ENCODE assay signal across 2 cellular contexts in genomic region chr16:59567496-59567895, GRCh38.
TF ChIP-seq lines count a peak whose summit lies in the region.

No MANE protein-coding gene starts in this region.

TF ChIP-seq in GM23338, 12 proteins besides CTCF, POLR2A, EP300 and RAD21 (continued from another document):
- TF ChIP-seq, protein P1, sequence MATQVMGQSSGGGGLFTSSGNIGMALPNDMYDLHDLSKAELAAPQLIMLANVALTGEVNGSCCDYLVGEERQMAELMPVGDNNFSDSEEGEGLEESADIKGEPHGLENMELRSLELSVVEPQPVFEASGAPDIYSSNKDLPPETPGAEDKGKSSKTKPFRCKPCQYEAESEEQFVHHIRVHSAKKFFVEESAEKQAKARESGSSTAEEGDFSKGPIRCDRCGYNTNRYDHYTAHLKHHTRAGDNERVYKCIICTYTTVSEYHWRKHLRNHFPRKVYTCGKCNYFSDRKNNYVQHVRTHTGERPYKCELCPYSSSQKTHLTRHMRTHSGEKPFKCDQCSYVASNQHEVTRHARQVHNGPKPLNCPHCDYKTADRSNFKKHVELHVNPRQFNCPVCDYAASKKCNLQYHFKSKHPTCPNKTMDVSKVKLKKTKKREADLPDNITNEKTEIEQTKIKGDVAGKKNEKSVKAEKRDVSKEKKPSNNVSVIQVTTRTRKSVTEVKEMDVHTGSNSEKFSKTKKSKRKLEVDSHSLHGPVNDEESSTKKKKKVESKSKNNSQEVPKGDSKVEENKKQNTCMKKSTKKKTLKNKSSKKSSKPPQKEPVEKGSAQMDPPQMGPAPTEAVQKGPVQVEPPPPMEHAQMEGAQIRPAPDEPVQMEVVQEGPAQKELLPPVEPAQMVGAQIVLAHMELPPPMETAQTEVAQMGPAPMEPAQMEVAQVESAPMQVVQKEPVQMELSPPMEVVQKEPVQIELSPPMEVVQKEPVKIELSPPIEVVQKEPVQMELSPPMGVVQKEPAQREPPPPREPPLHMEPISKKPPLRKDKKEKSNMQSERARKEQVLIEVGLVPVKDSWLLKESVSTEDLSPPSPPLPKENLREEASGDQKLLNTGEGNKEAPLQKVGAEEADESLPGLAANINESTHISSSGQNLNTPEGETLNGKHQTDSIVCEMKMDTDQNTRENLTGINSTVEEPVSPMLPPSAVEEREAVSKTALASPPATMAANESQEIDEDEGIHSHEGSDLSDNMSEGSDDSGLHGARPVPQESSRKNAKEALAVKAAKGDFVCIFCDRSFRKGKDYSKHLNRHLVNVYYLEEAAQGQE (IDR thresholded peaks at IDR 0.05; ENCODE audit: unreplicated experiment) = no peak
- TF ChIP-seq JUNB (IDR thresholded peaks at IDR 0.05; ENCODE audit: unreplicated experiment) = no peak
- TF ChIP-seq NANOG (IDR thresholded peaks at IDR 0.05; ENCODE audit: borderline replicate concordance) = no peak
- TF ChIP-seq ZNF114 (CRISPR knock-in tag; IDR thresholded peaks at IDR 0.05) = no peak
- TF ChIP-seq, protein P2, sequence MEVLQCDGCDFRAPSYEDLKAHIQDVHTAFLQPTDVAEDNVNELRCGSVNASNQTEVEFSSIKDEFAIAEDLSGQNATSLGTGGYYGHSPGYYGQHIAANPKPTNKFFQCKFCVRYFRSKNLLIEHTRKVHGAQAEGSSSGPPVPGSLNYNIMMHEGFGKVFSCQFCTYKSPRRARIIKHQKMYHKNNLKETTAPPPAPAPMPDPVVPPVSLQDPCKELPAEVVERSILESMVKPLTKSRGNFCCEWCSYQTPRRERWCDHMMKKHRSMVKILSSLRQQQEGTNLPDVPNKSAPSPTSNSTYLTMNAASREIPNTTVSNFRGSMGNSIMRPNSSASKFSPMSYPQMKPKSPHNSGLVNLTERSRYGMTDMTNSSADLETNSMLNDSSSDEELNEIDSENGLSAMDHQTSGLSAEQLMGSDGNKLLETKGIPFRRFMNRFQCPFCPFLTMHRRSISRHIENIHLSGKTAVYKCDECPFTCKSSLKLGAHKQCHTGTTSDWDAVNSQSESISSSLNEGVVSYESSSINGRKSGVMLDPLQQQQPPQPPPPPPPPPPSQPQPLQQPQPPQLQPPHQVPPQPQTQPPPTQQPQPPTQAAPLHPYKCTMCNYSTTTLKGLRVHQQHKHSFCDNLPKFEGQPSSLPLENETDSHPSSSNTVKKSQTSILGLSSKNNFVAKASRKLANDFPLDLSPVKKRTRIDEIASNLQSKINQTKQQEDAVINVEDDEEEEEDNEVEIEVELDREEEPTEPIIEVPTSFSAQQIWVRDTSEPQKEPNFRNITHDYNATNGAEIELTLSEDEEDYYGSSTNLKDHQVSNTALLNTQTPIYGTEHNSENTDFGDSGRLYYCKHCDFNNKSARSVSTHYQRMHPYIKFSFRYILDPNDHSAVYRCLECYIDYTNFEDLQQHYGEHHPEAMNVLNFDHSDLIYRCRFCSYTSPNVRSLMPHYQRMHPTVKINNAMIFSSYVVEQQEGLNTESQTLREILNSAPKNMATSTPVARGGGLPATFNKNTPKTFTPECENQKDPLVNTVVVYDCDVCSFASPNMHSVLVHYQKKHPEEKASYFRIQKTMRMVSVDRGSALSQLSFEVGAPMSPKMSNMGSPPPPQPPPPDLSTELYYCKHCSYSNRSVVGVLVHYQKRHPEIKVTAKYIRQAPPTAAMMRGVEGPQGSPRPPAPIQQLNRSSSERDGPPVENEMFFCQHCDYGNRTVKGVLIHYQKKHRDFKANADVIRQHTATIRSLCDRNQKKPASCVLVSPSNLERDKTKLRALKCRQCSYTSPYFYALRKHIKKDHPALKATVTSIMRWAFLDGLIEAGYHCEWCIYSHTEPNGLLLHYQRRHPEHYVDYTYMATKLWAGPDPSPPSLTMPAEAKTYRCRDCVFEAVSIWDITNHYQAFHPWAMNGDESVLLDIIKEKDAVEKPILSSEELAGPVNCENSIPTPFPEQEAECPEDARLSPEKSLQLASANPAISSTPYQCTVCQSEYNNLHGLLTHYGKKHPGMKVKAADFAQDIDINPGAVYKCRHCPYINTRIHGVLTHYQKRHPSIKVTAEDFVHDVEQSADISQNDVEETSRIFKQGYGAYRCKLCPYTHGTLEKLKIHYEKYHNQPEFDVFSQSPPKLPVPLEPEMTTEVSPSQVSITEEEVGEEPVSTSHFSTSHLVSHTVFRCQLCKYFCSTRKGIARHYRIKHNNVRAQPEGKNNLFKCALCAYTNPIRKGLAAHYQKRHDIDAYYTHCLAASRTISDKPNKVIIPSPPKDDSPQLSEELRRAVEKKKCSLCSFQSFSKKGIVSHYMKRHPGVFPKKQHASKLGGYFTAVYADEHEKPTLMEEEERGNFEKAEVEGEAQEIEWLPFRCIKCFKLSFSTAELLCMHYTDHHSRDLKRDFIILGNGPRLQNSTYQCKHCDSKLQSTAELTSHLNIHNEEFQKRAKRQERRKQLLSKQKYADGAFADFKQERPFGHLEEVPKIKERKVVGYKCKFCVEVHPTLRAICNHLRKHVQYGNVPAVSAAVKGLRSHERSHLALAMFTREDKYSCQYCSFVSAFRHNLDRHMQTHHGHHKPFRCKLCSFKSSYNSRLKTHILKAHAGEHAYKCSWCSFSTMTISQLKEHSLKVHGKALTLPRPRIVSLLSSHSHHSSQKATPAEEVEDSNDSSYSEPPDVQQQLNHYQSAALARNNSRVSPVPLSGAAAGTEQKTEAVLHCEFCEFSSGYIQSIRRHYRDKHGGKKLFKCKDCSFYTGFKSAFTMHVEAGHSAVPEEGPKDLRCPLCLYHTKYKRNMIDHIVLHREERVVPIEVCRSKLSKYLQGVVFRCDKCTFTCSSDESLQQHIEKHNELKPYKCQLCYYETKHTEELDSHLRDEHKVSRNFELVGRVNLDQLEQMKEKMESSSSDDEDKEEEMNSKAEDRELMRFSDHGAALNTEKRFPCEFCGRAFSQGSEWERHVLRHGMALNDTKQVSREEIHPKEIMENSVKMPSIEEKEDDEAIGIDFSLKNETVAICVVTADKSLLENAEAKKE (CRISPR knock-in tag; IDR thresholded peaks at IDR 0.05) = no peak
TF ChIP-seq in GM23338: peak in this region for 0.

TF ChIP-seq in WTC11, 78 proteins besides CTCF, POLR2A, EP300 and RAD21 (continued from another document):
- TF ChIP-seq, protein P3, sequence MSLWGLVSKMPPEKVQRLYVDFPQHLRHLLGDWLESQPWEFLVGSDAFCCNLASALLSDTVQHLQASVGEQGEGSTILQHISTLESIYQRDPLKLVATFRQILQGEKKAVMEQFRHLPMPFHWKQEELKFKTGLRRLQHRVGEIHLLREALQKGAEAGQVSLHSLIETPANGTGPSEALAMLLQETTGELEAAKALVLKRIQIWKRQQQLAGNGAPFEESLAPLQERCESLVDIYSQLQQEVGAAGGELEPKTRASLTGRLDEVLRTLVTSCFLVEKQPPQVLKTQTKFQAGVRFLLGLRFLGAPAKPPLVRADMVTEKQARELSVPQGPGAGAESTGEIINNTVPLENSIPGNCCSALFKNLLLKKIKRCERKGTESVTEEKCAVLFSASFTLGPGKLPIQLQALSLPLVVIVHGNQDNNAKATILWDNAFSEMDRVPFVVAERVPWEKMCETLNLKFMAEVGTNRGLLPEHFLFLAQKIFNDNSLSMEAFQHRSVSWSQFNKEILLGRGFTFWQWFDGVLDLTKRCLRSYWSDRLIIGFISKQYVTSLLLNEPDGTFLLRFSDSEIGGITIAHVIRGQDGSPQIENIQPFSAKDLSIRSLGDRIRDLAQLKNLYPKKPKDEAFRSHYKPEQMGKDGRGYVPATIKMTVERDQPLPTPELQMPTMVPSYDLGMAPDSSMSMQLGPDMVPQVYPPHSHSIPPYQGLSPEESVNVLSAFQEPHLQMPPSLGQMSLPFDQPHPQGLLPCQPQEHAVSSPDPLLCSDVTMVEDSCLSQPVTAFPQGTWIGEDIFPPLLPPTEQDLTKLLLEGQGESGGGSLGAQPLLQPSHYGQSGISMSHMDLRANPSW (CRISPR knock-in tag; conservative IDR thresholded peaks at IDR 0.05; ENCODE audit: low read depth) = no peak
- TF ChIP-seq ATF6 (CRISPR knock-in tag; IDR thresholded peaks at IDR 0.05) = no peak
- TF ChIP-seq SMAD3 (CRISPR knock-in tag; IDR thresholded peaks at IDR 0.05; ENCODE audit: borderline replicate concordance) = no peak
- TF ChIP-seq, protein P4, sequence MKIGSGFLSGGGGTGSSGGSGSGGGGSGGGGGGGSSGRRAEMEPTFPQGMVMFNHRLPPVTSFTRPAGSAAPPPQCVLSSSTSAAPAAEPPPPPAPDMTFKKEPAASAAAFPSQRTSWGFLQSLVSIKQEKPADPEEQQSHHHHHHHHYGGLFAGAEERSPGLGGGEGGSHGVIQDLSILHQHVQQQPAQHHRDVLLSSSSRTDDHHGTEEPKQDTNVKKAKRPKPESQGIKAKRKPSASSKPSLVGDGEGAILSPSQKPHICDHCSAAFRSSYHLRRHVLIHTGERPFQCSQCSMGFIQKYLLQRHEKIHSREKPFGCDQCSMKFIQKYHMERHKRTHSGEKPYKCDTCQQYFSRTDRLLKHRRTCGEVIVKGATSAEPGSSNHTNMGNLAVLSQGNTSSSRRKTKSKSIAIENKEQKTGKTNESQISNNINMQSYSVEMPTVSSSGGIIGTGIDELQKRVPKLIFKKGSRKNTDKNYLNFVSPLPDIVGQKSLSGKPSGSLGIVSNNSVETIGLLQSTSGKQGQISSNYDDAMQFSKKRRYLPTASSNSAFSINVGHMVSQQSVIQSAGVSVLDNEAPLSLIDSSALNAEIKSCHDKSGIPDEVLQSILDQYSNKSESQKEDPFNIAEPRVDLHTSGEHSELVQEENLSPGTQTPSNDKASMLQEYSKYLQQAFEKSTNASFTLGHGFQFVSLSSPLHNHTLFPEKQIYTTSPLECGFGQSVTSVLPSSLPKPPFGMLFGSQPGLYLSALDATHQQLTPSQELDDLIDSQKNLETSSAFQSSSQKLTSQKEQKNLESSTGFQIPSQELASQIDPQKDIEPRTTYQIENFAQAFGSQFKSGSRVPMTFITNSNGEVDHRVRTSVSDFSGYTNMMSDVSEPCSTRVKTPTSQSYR (CRISPR knock-in tag; IDR thresholded peaks at IDR 0.05) = no peak
- TF ChIP-seq NR2C2 (CRISPR knock-in tag; IDR thresholded peaks at IDR 0.05) = no peak
- no peak for TF ChIP-seq RORB (CRISPR knock-in tag; IDR thresholded peaks at IDR 0.05)
- TF ChIP-seq NR3C1 (CRISPR knock-in tag; conservative IDR thresholded peaks at IDR 0.05; ENCODE audit: low read depth) = no peak
- no peak for TF ChIP-seq ZNF671 (CRISPR knock-in tag; IDR thresholded peaks at IDR 0.05)
- TF ChIP-seq KAT7 (CRISPR knock-in tag; IDR thresholded peaks at IDR 0.05; ENCODE audit: borderline replicate concordance) = no peak
- no peak for TF ChIP-seq GTF2I (CRISPR knock-in tag; conservative IDR thresholded peaks at IDR 0.05)
- TF ChIP-seq TP53 (CRISPR knock-in tag; IDR thresholded peaks at IDR 0.05) = no peak
- TF ChIP-seq, protein P5, sequence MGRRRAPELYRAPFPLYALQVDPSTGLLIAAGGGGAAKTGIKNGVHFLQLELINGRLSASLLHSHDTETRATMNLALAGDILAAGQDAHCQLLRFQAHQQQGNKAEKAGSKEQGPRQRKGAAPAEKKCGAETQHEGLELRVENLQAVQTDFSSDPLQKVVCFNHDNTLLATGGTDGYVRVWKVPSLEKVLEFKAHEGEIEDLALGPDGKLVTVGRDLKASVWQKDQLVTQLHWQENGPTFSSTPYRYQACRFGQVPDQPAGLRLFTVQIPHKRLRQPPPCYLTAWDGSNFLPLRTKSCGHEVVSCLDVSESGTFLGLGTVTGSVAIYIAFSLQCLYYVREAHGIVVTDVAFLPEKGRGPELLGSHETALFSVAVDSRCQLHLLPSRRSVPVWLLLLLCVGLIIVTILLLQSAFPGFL (CRISPR knock-in tag; IDR thresholded peaks at IDR 0.05; ENCODE audit: borderline replicate concordance) = no peak
- TF ChIP-seq RELA (CRISPR knock-in tag; IDR thresholded peaks at IDR 0.05; ENCODE audit: borderline replicate concordance) = no peak
